Comparison of ENCODE assay signal across 9 cellular contexts in genomic region chr12:4910502-4911315, GRCh38. TPM values are rescaled to one million over a fixed set of nuclear protein-coding genes. Genes with fewer than 3 reads are reported as not detected.
DNase-seq lines count a peak whose midpoint lies in the region; ATAC-seq and TF ChIP-seq lines count a peak whose summit lies in the region.
"Had no signal": no experiment of that assay in that cellular context is flagged by ENCODE, and none has a peak within 500 bp of the region (broad histone marks: within the 10 kb centered on the region; RNA-seq: fewer than 3 reads in every experiment).

No MANE protein-coding gene starts in this region.

- TF ChIP-seq CTCF in GM12875 (IDR thresholded peaks at IDR 0.05; ENCODE audit: borderline replicate concordance, insufficient read depth, low read depth, low read length), result no peak
- no peak for TF ChIP-seq CTCF in RWPE2 (IDR thresholded peaks at IDR 0.05; ENCODE audit: poor library complexity, severe bottlenecking)
- TF ChIP-seq CTCF in fibroblast of villous mesenchyme (IDR thresholded peaks at IDR 0.05; ENCODE audit: insufficient read depth, low read depth, low read length), result no peak
- no peak for TF ChIP-seq CTCF in gastrocnemius medialis (IDR thresholded peaks at IDR 0.05 in 4 of 5, conservative IDR thresholded peaks at IDR 0.05 in 1 of 5)

- intact Hi-C loops in gastrocnemius medialis (cut with DNase I; ENCODE audit: low total_unique reads), result no loop called here

- H3K27ac ChIP-seq in RWPE2 (ENCODE audit: poor library complexity, severe bottlenecking), result no peak overlapping the region
- no peak overlapping the region for H3K27ac ChIP-seq in gastrocnemius medialis
- H3K27ac ChIP-seq: neutrophil had no signal

- ATAC-seq in RWPE2 (ENCODE audit: low read depth), result peak; percentile 24; the same call in 2 of the 3 replicates
- no peak for ATAC-seq in gastrocnemius medialis
- ATAC-seq in HG03378 (IDR thresholded peaks at IDR 0.05; ENCODE audit: unreplicated experiment), result no peak

- TF ChIP-seq POLR2A in gastrocnemius medialis (IDR thresholded peaks at IDR 0.05), result no peak

- H3K36me3 ChIP-seq in RWPE2 (ENCODE audit: low read depth) (no peaks in the 10 kb centered on the region), gastrocnemius medialis (no peaks in the 10 kb centered on the region)
- H3K36me3 ChIP-seq: neutrophil had no signal

- no peaks in the 10 kb centered on the region for H3K9me3 ChIP-seq in RWPE2 (ENCODE audit: severe bottlenecking)
- H3K9me3 ChIP-seq in gastrocnemius medialis, result no peaks in the 10 kb centered on the region
- H3K9me3 ChIP-seq: neutrophil had no signal

- H3K4me1 ChIP-seq in RWPE2 (ENCODE audit: insufficient read depth, poor library complexity, severe bottlenecking), result no peaks in the 10 kb centered on the region
- peaks cover 12 to 18% of the 10 kb centered on the region in 2 donors for H3K4me1 ChIP-seq in gastrocnemius medialis

- H3K4me3 ChIP-seq in GM12875 (ENCODE audit: low read depth, low read length) (peak overlapping the region; percentile 55), RWPE2 (ENCODE audit: severe bottlenecking) (no peak overlapping the region), fibroblast of villous mesenchyme (ENCODE audit: low read depth, low read length) (peak overlapping the region; percentile 2), gastrocnemius medialis (peak overlapping the region; percentile 41 to 55 (median 47))

- H3K27me3 ChIP-seq in RWPE2 (ENCODE audit: insufficient read depth, poor library complexity, severe bottlenecking), result peaks cover 77% of the 10 kb centered on the region
- H3K27me3 ChIP-seq in gastrocnemius medialis, result peaks cover 52% of the 10 kb centered on the region in 3 donors

- in situ Hi-C loops in gastrocnemius medialis (cut with MboI; ENCODE audit: low sequenced_read_pairs in 4 of 4), result no loop called here

- no peak for DNase-seq in RWPE2 (ENCODE audit: low spot score)
- no peak for DNase-seq in fibroblast of villous mesenchyme (ENCODE audit: low read depth)
- DNase-seq in gastrocnemius medialis, result no peak
- DNase-seq in NCI-H187 treated with DMSO at 0.1 percent for 48 hours (lab: John Stamatoyannopoulos, UW), result no peak
- DNase-seq in foreskin melanocyte, result no peak
- no peak for DNase-seq in DMS153 (lab: John Stamatoyannopoulos, UW)

RNA-seq across cellular contexts. Expression of gene KCNA1, which starts 1.0 kb away (rescaled TPM):
- total RNA-seq in fibroblast of villous mesenchyme (not detected in 2 replicates), gastrocnemius medialis (not detected)
